In the genomic region with DNA sequence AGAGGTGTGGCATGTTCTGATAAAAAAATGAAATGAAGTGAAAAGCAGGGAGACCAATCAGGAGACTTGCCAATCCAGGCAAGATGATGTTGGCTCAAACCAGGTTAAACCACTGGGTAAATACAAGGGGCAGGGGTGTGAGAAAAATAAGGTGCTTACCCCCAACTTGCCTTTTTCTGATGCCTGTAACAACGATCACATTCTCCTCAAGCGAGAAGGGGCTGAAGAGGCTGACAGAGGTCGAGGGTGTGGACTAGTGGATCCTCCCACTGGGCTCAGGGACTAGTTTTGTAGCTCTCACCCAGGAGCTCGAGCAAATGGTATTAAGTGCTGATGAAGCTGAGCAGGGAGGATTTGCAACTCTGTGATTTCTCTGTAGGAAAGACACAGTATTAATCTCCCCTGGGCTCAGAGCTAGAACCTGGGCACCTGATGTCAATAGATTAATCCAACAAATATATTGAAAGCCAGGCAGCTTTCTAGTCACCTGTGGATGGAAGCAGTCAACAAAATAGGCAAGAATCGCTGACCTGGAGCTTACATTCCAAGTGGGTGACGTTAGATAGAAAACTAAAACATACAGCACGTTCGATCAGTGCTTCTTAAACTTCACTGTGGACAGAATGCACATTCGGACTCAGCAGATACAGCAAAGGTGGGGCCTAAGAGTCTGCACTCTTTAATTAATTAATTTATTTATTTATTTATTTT, we compare ENCODE assay signal across 1 cellular context.
TF ChIP-seq lines count a peak whose summit lies in the region.

No MANE protein-coding gene starts in this region.

TF ChIP-seq in HepG2, 621 proteins besides CTCF, POLR2A, EP300 and RAD21 (continues in another document):
- TF ChIP-seq, protein P1, sequence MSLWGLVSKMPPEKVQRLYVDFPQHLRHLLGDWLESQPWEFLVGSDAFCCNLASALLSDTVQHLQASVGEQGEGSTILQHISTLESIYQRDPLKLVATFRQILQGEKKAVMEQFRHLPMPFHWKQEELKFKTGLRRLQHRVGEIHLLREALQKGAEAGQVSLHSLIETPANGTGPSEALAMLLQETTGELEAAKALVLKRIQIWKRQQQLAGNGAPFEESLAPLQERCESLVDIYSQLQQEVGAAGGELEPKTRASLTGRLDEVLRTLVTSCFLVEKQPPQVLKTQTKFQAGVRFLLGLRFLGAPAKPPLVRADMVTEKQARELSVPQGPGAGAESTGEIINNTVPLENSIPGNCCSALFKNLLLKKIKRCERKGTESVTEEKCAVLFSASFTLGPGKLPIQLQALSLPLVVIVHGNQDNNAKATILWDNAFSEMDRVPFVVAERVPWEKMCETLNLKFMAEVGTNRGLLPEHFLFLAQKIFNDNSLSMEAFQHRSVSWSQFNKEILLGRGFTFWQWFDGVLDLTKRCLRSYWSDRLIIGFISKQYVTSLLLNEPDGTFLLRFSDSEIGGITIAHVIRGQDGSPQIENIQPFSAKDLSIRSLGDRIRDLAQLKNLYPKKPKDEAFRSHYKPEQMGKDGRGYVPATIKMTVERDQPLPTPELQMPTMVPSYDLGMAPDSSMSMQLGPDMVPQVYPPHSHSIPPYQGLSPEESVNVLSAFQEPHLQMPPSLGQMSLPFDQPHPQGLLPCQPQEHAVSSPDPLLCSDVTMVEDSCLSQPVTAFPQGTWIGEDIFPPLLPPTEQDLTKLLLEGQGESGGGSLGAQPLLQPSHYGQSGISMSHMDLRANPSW (CRISPR knock-in tag; IDR thresholded peaks at IDR 0.05; ENCODE audit: borderline replicate concordance): no peak
- TF ChIP-seq MEIS2 (CRISPR knock-in tag; IDR thresholded peaks at IDR 0.05): no peak
- TF ChIP-seq AKAP8 (CRISPR knock-in tag; IDR thresholded peaks at IDR 0.05): no peak
- TF ChIP-seq ZNF547 (CRISPR knock-in tag; IDR thresholded peaks at IDR 0.05): no peak
- no peak for TF ChIP-seq ZNF263 (CRISPR knock-in tag; IDR thresholded peaks at IDR 0.05)
- no peak for TF ChIP-seq TCF7 (IDR thresholded peaks at IDR 0.05; ENCODE audit: low read depth)
- TF ChIP-seq, protein P2, sequence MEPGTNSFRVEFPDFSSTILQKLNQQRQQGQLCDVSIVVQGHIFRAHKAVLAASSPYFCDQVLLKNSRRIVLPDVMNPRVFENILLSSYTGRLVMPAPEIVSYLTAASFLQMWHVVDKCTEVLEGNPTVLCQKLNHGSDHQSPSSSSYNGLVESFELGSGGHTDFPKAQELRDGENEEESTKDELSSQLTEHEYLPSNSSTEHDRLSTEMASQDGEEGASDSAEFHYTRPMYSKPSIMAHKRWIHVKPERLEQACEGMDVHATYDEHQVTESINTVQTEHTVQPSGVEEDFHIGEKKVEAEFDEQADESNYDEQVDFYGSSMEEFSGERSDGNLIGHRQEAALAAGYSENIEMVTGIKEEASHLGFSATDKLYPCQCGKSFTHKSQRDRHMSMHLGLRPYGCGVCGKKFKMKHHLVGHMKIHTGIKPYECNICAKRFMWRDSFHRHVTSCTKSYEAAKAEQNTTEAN (CRISPR knock-in tag; conservative IDR thresholded peaks at IDR 0.05): 0 out of 2 replicates have a peak, but pooled peaks have one; percentile 34
- TF ChIP-seq ZNF550 (CRISPR knock-in tag; IDR thresholded peaks at IDR 0.05; ENCODE audit: borderline replicate concordance): no peak
- TF ChIP-seq SMAD9 (CRISPR knock-in tag; IDR thresholded peaks at IDR 0.05): 0 out of 2 replicates have a peak, but pooled peaks have one; percentile 36
- TF ChIP-seq, protein P3, sequence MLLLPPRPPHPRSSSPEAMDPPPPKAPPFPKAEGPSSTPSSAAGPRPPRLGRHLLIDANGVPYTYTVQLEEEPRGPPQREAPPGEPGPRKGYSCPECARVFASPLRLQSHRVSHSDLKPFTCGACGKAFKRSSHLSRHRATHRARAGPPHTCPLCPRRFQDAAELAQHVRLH (CRISPR knock-in tag; IDR thresholded peaks at IDR 0.05; ENCODE audit: borderline replicate concordance, low read depth): no peak
- TF ChIP-seq, protein P4, sequence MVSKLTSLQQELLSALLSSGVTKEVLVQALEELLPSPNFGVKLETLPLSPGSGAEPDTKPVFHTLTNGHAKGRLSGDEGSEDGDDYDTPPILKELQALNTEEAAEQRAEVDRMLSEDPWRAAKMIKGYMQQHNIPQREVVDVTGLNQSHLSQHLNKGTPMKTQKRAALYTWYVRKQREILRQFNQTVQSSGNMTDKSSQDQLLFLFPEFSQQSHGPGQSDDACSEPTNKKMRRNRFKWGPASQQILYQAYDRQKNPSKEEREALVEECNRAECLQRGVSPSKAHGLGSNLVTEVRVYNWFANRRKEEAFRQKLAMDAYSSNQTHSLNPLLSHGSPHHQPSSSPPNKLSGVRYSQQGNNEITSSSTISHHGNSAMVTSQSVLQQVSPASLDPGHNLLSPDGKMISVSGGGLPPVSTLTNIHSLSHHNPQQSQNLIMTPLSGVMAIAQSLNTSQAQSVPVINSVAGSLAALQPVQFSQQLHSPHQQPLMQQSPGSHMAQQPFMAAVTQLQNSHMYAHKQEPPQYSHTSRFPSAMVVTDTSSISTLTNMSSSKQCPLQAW (CRISPR knock-in tag; IDR thresholded peaks at IDR 0.05): 0 out of 2 replicates have a peak, but pooled peaks have one; percentile 42
- 0 out of 2 replicates have a peak, but pooled peaks have one; percentile 48 for TF ChIP-seq ZSCAN29 (CRISPR knock-in tag; conservative IDR thresholded peaks at IDR 0.05)
- no peak for TF ChIP-seq ELF3 (CRISPR knock-in tag; IDR thresholded peaks at IDR 0.05)
- TF ChIP-seq, protein P5, sequence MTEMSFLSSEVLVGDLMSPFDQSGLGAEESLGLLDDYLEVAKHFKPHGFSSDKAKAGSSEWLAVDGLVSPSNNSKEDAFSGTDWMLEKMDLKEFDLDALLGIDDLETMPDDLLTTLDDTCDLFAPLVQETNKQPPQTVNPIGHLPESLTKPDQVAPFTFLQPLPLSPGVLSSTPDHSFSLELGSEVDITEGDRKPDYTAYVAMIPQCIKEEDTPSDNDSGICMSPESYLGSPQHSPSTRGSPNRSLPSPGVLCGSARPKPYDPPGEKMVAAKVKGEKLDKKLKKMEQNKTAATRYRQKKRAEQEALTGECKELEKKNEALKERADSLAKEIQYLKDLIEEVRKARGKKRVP (CRISPR knock-in tag; IDR thresholded peaks at IDR 0.05): no peak
- TF ChIP-seq MAFK (conservative IDR thresholded peaks at IDR 0.05 in 1 of 2, IDR thresholded peaks at IDR 0.05 in 1 of 2; ENCODE audit: low read length in 2 of 2): peak in 1 of 2 experiments; percentile 0; a peak in 2 of 4 replicates
- TF ChIP-seq, protein P6, sequence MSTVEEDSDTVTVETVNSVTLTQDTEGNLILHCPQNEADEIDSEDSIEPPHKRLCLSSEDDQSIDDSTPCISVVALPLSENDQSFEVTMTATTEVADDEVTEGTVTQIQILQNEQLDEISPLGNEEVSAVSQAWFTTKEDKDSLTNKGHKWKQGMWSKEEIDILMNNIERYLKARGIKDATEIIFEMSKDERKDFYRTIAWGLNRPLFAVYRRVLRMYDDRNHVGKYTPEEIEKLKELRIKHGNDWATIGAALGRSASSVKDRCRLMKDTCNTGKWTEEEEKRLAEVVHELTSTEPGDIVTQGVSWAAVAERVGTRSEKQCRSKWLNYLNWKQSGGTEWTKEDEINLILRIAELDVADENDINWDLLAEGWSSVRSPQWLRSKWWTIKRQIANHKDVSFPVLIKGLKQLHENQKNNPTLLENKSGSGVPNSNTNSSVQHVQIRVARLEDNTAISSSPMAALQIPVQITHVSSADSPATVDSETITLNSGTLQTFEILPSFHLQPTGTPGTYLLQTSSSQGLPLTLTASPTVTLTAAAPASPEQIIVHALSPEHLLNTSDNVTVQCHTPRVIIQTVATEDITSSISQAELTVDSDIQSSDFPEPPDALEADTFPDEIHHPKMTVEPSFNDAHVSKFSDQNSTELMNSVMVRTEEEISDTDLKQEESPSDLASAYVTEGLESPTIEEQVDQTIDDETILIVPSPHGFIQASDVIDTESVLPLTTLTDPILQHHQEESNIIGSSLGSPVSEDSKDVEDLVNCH (CRISPR knock-in tag; IDR thresholded peaks at IDR 0.05): no peak
- TF ChIP-seq, protein P7, sequence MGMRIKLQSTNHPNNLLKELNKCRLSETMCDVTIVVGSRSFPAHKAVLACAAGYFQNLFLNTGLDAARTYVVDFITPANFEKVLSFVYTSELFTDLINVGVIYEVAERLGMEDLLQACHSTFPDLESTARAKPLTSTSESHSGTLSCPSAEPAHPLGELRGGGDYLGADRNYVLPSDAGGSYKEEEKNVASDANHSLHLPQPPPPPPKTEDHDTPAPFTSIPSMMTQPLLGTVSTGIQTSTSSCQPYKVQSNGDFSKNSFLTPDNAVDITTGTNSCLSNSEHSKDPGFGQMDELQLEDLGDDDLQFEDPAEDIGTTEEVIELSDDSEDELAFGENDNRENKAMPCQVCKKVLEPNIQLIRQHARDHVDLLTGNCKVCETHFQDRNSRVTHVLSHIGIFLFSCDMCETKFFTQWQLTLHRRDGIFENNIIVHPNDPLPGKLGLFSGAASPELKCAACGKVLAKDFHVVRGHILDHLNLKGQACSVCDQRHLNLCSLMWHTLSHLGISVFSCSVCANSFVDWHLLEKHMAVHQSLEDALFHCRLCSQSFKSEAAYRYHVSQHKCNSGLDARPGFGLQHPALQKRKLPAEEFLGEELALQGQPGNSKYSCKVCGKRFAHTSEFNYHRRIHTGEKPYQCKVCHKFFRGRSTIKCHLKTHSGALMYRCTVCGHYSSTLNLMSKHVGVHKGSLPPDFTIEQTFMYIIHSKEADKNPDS (CRISPR knock-in tag; IDR thresholded peaks at IDR 0.05): no peak
- TF ChIP-seq, protein P8, sequence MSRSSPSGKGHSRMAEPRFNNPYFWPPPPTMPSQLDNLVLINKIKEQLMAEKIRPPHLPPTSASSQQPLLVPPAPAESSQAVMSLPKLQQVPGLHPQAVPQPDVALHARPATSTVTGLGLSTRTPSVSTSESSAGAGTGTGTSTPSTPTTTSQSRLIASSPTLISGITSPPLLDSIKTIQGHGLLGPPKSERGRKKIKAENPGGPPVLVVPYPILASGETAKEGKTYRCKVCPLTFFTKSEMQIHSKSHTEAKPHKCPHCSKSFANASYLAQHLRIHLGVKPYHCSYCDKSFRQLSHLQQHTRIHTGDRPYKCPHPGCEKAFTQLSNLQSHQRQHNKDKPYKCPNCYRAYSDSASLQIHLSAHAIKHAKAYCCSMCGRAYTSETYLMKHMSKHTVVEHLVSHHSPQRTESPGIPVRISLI (CRISPR knock-in tag; IDR thresholded peaks at IDR 0.05; ENCODE audit: borderline replicate concordance): no peak
- TF ChIP-seq ZNF317 (CRISPR knock-in tag; IDR thresholded peaks at IDR 0.05): no peak
- TF ChIP-seq, protein P9, sequence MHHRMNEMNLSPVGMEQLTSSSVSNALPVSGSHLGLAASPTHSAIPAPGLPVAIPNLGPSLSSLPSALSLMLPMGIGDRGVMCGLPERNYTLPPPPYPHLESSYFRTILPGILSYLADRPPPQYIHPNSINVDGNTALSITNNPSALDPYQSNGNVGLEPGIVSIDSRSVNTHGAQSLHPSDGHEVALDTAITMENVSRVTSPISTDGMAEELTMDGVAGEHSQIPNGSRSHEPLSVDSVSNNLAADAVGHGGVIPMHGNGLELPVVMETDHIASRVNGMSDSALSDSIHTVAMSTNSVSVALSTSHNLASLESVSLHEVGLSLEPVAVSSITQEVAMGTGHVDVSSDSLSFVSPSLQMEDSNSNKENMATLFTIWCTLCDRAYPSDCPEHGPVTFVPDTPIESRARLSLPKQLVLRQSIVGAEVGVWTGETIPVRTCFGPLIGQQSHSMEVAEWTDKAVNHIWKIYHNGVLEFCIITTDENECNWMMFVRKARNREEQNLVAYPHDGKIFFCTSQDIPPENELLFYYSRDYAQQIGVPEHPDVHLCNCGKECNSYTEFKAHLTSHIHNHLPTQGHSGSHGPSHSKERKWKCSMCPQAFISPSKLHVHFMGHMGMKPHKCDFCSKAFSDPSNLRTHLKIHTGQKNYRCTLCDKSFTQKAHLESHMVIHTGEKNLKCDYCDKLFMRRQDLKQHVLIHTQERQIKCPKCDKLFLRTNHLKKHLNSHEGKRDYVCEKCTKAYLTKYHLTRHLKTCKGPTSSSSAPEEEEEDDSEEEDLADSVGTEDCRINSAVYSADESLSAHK (CRISPR knock-in tag; IDR thresholded peaks at IDR 0.05; ENCODE audit: borderline replicate concordance): no peak
- no peak for TF ChIP-seq CEBPG (CRISPR knock-in tag; IDR thresholded peaks at IDR 0.05)
- no peak for TF ChIP-seq ZNF138 (CRISPR knock-in tag; IDR thresholded peaks at IDR 0.05; ENCODE audit: low read depth)
- no peak for TF ChIP-seq SP1 (IDR thresholded peaks at IDR 0.05)
- TF ChIP-seq SP1 (CRISPR knock-in tag; IDR thresholded peaks at IDR 0.05): no peak
- no peak for TF ChIP-seq ZNF782 (CRISPR knock-in tag; IDR thresholded peaks at IDR 0.05; ENCODE audit: borderline replicate concordance)
- TF ChIP-seq GATAD1 (CRISPR knock-in tag; IDR thresholded peaks at IDR 0.05): 0 out of 2 replicates have a peak, but pooled peaks have one; percentile 11
- peak; percentile 68; the same call in 1 of the 2 replicates for TF ChIP-seq ZNF678 (CRISPR knock-in tag; IDR thresholded peaks at IDR 0.05)
- TF ChIP-seq ZNF350 (CRISPR knock-in tag; IDR thresholded peaks at IDR 0.05; ENCODE audit: borderline replicate concordance, low read depth): no peak
- TF ChIP-seq ZNF337 (CRISPR knock-in tag; IDR thresholded peaks at IDR 0.05; ENCODE audit: borderline replicate concordance, low read depth): no peak
- TF ChIP-seq, protein P10, sequence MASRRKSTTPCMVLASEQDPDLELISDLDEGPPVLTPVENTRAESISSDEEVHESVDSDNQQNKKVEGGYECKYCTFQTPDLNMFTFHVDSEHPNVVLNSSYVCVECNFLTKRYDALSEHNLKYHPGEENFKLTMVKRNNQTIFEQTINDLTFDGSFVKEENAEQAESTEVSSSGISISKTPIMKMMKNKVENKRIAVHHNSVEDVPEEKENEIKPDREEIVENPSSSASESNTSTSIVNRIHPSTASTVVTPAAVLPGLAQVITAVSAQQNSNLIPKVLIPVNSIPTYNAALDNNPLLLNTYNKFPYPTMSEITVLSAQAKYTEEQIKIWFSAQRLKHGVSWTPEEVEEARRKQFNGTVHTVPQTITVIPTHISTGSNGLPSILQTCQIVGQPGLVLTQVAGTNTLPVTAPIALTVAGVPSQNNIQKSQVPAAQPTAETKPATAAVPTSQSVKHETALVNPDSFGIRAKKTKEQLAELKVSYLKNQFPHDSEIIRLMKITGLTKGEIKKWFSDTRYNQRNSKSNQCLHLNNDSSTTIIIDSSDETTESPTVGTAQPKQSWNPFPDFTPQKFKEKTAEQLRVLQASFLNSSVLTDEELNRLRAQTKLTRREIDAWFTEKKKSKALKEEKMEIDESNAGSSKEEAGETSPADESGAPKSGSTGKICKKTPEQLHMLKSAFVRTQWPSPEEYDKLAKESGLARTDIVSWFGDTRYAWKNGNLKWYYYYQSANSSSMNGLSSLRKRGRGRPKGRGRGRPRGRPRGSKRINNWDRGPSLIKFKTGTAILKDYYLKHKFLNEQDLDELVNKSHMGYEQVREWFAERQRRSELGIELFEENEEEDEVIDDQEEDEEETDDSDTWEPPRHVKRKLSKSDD (CRISPR knock-in tag; IDR thresholded peaks at IDR 0.05; ENCODE audit: low read depth): no peak
- no peak for TF ChIP-seq HMG20A (CRISPR knock-in tag; IDR thresholded peaks at IDR 0.05; ENCODE audit: borderline replicate concordance)
- TF ChIP-seq HOXA3 (CRISPR knock-in tag; IDR thresholded peaks at IDR 0.05): peak; percentile 60; the same call in 1 of the 2 replicates
- TF ChIP-seq, protein P11, sequence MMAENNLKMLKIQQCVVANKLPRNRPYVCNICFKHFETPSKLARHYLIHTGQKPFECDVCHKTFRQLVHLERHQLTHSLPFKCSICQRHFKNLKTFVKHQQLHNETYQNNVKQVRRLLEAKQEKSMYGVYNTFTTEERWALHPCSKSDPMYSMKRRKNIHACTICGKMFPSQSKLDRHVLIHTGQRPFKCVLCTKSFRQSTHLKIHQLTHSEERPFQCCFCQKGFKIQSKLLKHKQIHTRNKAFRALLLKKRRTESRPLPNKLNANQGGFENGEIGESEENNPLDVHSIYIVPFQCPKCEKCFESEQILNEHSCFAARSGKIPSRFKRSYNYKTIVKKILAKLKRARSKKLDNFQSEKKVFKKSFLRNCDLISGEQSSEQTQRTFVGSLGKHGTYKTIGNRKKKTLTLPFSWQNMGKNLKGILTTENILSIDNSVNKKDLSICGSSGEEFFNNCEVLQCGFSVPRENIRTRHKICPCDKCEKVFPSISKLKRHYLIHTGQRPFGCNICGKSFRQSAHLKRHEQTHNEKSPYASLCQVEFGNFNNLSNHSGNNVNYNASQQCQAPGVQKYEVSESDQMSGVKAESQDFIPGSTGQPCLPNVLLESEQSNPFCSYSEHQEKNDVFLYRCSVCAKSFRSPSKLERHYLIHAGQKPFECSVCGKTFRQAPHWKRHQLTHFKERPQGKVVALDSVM (CRISPR knock-in tag; IDR thresholded peaks at IDR 0.05): no peak
